Comparison of ENCODE assay signal across 8 cellular contexts in the genomic region with DNA sequence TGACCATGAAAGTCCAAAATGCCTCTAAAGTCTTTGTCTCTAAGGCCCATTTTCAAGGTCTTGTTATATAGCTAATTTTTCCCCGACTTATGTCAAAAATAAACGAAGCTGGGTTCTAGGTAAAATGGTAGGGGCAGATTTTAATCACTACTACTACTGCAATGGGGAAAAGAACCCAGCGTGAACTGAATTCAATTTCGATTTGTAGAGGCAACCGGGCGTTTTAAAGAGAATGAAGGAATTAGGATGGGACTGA. TPM values are rescaled to one million over a fixed set of nuclear protein-coding genes. Genes with fewer than 3 reads are reported as not detected.
A peak's percentile ranks its signal among the peaks of the same experiment; 100 is the strongest.
DNase-seq lines count a peak whose midpoint lies in the region; ATAC-seq and TF ChIP-seq lines count a peak whose summit lies in the region.

No MANE protein-coding gene starts in this region.

- H3K4me1 ChIP-seq in BLaER1 = peaks cover 32% of the 10 kb centered on the region
- H3K4me1 ChIP-seq in NT2/D1 (ENCODE audit: insufficient read depth, insufficient read length) = no peaks in the 10 kb centered on the region

- H4K20me1 ChIP-seq in BLaER1 = no peaks in the 10 kb centered on the region

- DNase-seq in NT2/D1 (ENCODE audit: low read depth, low spot score) (no peak), nephron progenitor cell (no peak), HT-29 (ENCODE audit: low spot score) (no peak), globus pallidus (ENCODE audit: low spot score) (no peak)
- no peak for DNase-seq in effector memory CD8-positive, alpha-beta T cell

- H3K27ac Mint-ChIP-seq in effector memory CD8-positive, alpha-beta T cell = peak overlapping the region; percentile 98 to 100
- H3K27ac Mint-ChIP-seq in nephron progenitor cell = peak overlapping the region; percentile 99

- H3K9me3 Mint-ChIP-seq in effector memory CD8-positive, alpha-beta T cell = no peaks in the 10 kb centered on the region
- no peaks in the 10 kb centered on the region for H3K9me3 Mint-ChIP-seq in nephron progenitor cell

- peak overlapping the region; percentile 84 for H3K4me2 ChIP-seq in BLaER1

- H3K36me3 Mint-ChIP-seq in effector memory CD8-positive, alpha-beta T cell (ENCODE audit: insufficient read depth) = peaks cover 7% of the 10 kb centered on the region
- H3K36me3 Mint-ChIP-seq in nephron progenitor cell (ENCODE audit: low read depth) = peaks cover 16% of the 10 kb centered on the region

- no peaks in the 10 kb centered on the region for H3K27me3 ChIP-seq in BLaER1
- H3K27me3 ChIP-seq in NT2/D1 (ENCODE audit: insufficient read depth, insufficient read length) = no peaks in the 10 kb centered on the region

- no peak for TF ChIP-seq CTCF in nephron progenitor cell (IDR thresholded peaks at IDR 0.05)

- peak overlapping the region; percentile 97 for H3K27ac ChIP-seq in BLaER1

- peak overlapping the region; percentile 93 for H3K9ac ChIP-seq in BLaER1
- peak overlapping the region; percentile 96 for H3K9ac ChIP-seq in NT2/D1 (ENCODE audit: insufficient read length, low read depth)

- H3K9me3 ChIP-seq in BLaER1 (no peaks in the 10 kb centered on the region), NT2/D1 (ENCODE audit: insufficient read depth, low read length) (no peaks in the 10 kb centered on the region)

- no peak for ATAC-seq in effector memory CD8-positive, alpha-beta T cell (replicated peaks)
- ATAC-seq in HG02642 (IDR thresholded peaks at IDR 0.05; ENCODE audit: poor library complexity, unreplicated experiment) = no peak
- ATAC-seq in HG03196 (IDR thresholded peaks at IDR 0.05; ENCODE audit: unreplicated experiment) = no peak

- peaks cover 11 to 15% of the 10 kb centered on the region in 2 donors for H3K4me1 Mint-ChIP-seq in effector memory CD8-positive, alpha-beta T cell (ENCODE audit: low read depth in 2 of 2)
- H3K4me1 Mint-ChIP-seq in nephron progenitor cell = peaks cover 28% of the 10 kb centered on the region

- H3K27me3 Mint-ChIP-seq in effector memory CD8-positive, alpha-beta T cell = peaks cover 5 to 6% of the 10 kb centered on the region in 2 donors
- H3K27me3 Mint-ChIP-seq in nephron progenitor cell (ENCODE audit: low read depth, poor library complexity) = peaks cover 4% of the 10 kb centered on the region

- H3K36me3 ChIP-seq in BLaER1 (peaks cover 28% of the 10 kb centered on the region), NT2/D1 (ENCODE audit: insufficient read depth, insufficient read length, low read length) (peaks cover 37% of the 10 kb centered on the region)

- peak overlapping the region; percentile 98 for H3K4me3 Mint-ChIP-seq in effector memory CD8-positive, alpha-beta T cell
- H3K4me3 Mint-ChIP-seq in nephron progenitor cell = peak overlapping the region; percentile 94

- peak overlapping the region; percentile 74 for H3K4me3 ChIP-seq in BLaER1
- H3K4me3 ChIP-seq in NT2/D1 (ENCODE audit: insufficient read length, low read depth) = peak overlapping the region; percentile 97

RNA-seq across cellular contexts. Expression of a gene that starts 0.5 kb away (rescaled TPM):
- total RNA-seq in HT-29 (2014; rRNA removed; shearing (Covaris generic)) = 7.9 and 9.5 TPM in 2 replicates
